16 cellular contexts compared by ENCODE assay signal in the genomic region with DNA sequence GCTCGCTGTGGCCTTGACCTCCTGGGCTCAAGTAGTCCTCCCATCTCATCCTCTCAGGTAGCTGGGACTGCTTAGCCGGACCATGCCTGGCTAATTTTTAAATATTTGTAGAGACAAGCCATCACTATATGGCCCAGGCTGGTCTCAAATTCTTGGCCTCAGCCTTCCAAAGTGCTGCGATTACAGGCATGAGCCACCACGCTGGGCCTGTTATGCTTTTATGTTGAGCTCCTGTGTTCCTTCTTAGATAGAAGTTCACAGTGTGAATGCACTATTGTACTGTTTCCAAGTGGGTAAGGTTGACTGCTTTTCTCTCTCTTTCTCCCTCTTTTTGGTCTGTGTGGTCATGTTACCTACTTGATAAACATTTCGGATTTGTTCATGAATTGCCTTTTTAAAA.
"Had no signal": no experiment of that assay in that cellular context is flagged by ENCODE, and none has a peak within 500 bp of the region (broad histone marks: within the 10 kb centered on the region; RNA-seq: fewer than 3 reads in every experiment).

No MANE protein-coding gene starts in this region.

- H3K4me3 ChIP-seq: ascending aorta, cardiac muscle cell, skin epidermis, uterus had no signal

- H3K36me3 ChIP-seq: uterus had no signal

- H3K4me3 Mint-ChIP-seq: activated CD8-positive, alpha-beta T cell treated with anti-CD3 and anti-CD28 coated beads, Interleukin-2, amount 10 ng/mL, durations not matched to agents 7 days and 5 days; endodermal cell; nephron; stimulated activated naive CD8-positive, alpha-beta T cell treated with anti-CD3 and anti-CD28 coated beads, Interleukin-15, amount 100 ng/mL, for 72 hours had no signal

- H3K4me1 ChIP-seq: ascending aorta, uterus had no signal

- H3K27ac Mint-ChIP-seq: activated CD8-positive, alpha-beta T cell treated with anti-CD3 and anti-CD28 coated beads, Interleukin-2, amount 10 ng/mL, durations not matched to agents 7 days and 5 days; activated T-helper 2 cell treated with anti-CD3 and anti-CD28 coated beads, Interferon-gamma antibody, Interleukin-2, Interleukin-4, amounts not matched to agents 10 μg/mL and 5 μg/mL and 100 μg/mL, durations not matched to agents 14 hours and 24 hours and 36 hours; endodermal cell; nephron had no signal

- H3K9me3 ChIP-seq: ascending aorta, uterus had no signal

- H3K4me1 Mint-ChIP-seq: nephron had no signal

- H3K27me3 Mint-ChIP-seq: stimulated activated naive CD8-positive, alpha-beta T cell treated with anti-CD3 and anti-CD28 coated beads, Interleukin-15, amount 100 ng/mL, for 72 hours had no signal

- ATAC-seq: activated CD8-positive, alpha-beta T cell treated with anti-CD3 and anti-CD28 coated beads, Interleukin-2, amount 10 ng/mL, durations not matched to agents 7 days and 5 days; stimulated activated naive CD8-positive, alpha-beta T cell treated with anti-CD3 and anti-CD28 coated beads, Interleukin-15, amount 100 ng/mL, for 72 hours had no signal

- H3K27me3 ChIP-seq: ascending aorta, cardiac muscle cell, uterus had no signal

- DNase-seq: activated CD4-positive, CD25-positive, alpha-beta regulatory T cell; activated CD8-positive, alpha-beta memory T cell treated with anti-CD3 and anti-CD28 coated beads, Interleukin-2, amount 50 U/mL, for 48 hours; activated CD8-positive, alpha-beta T cell treated with anti-CD3 and anti-CD28 coated beads, Interleukin-2, amount 10 ng/mL, durations not matched to agents 7 days and 5 days; cortex of kidney; endodermal cell; glutamatergic neuron; mesenchymal stem cell; SIG-M5; stimulated activated CD4-positive, alpha-beta T cell treated with anti-CD3 and anti-CD28 coated beads, Interleukin-4, amount 100 ng/mL, for 4 hours; stimulated activated naive CD8-positive, alpha-beta T cell treated with anti-CD3 and anti-CD28 coated beads, Interleukin-15, amount 100 ng/mL, for 72 hours; uterus had no signal

- H3K27ac ChIP-seq: ascending aorta, skin epidermis, uterus had no signal

- H3K9me3 Mint-ChIP-seq: activated T-helper 2 cell treated with anti-CD3 and anti-CD28 coated beads, Interferon-gamma antibody, Interleukin-2, Interleukin-4, amounts not matched to agents 10 μg/mL and 5 μg/mL and 100 μg/mL, durations not matched to agents 14 hours and 24 hours and 36 hours; endodermal cell; nephron; stimulated activated naive CD8-positive, alpha-beta T cell treated with anti-CD3 and anti-CD28 coated beads, Interleukin-15, amount 100 ng/mL, for 72 hours had no signal
